8 cellular contexts compared by ENCODE assay signal in the genomic region with DNA sequence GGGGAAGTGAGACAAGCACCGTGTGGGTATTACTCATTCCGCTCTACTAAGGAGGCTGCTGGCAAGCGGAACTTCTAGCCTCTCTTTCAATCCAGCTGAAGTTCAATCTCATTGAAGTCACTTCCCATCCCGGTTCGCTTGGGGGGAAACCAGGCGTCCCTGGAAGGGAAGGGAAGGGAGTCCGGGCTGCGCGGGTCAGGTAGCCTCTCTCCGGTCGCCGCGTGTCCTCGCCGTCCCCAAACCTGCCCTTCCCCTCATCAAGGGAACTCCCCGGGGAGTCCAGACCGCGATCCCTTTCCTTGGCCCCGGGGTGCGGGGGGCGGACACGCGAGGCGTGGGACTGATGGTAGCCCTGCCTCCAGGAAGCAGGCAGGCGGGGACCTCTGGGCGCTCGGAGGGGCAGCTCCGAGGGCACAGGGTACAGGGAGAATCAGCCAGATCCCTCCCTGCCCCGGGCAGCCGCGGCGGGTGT. TPM values are rescaled to one million over a fixed set of nuclear protein-coding genes. Genes with fewer than 3 reads are reported as not detected.
A peak's percentile ranks its signal among the peaks of the same experiment; 100 is the strongest.
DNase-seq lines count a peak whose midpoint lies in the region; ATAC-seq, FAIRE-seq and TF ChIP-seq lines count a peak whose summit lies in the region.

No MANE protein-coding gene starts in this region.

- H3K27ac ChIP-seq in A549 (peak overlapping the region; percentile 97 to 98), substantia nigra (ENCODE audit: low read depth, low read length, poor library complexity, severe bottlenecking) (peak overlapping the region; percentile 52)

- no peak for TF ChIP-seq CTCF in A549 (IDR thresholded peaks at IDR 0.05)

- peak overlapping the region; percentile 91 to 100 (median 100) for H3K4me3 Mint-ChIP-seq in naive B cell

- 2% methylated on average over 25 of the region's 32 CpGs for WGBS in A549 (ENCODE audit: missing lambda C conversion rate)

- H3K4me1 Mint-ChIP-seq in naive B cell, result peaks cover 31 to 39% (median 31%) of the 10 kb centered on the region in 3 donors

- no peak for TF ChIP-seq RAD21 in A549 (conservative IDR thresholded peaks at IDR 0.05 in 1 of 2, IDR thresholded peaks at IDR 0.05 in 1 of 2)

- H3K4me3 ChIP-seq in A549, result peak overlapping the region; percentile 88

- no peaks in the 10 kb centered on the region for H3K9me3 ChIP-seq in A549

- FAIRE-seq in A549 (lab: Jason Lieb, UNC), result no peak
- FAIRE-seq in GM18507 (lab: Jason Lieb, UNC), result no peak

- TF ChIP-seq POLR2A in A549 (IDR thresholded peaks at IDR 0.05; ENCODE audit: low read length), result no peak

- H3K9me3 Mint-ChIP-seq in naive B cell, result no peaks in the 10 kb centered on the region

- no peak for TF ChIP-seq EP300 in A549 (IDR thresholded peaks at IDR 0.05)

- DNase-seq in A549 (ENCODE audit: low read depth in 1 of 2, low spot score in 1 of 2), result peak; percentile 59 to 64
- DNase-seq in GM18507 (ENCODE audit: extremely low spot score, insufficient read length, low read depth), result peak; percentile 81
- peak; percentile 28 for DNase-seq in NCI-H69 (lab: John Stamatoyannopoulos, UW)
- DNase-seq in activated T-cell treated with anti-CD3 and anti-CD28 coated beads for 4 hours, result peak; percentile 37
- peak; percentile 89 for DNase-seq in naive B cell
- DNase-seq in substantia nigra (lab: John Stamatoyannopoulos, UW), result peak in 28 of 49 donors; percentile 8 to 68 (median 40)

- peak overlapping the region; percentile 88 for H3K4me2 ChIP-seq in A549

- ATAC-seq in A549, result peak; percentile 70 to 86
- ATAC-seq in HG02938 (IDR thresholded peaks at IDR 0.05; ENCODE audit: unreplicated experiment), result peak; percentile 76
- peak; percentile 86 for ATAC-seq in esophagus mucosa
- peak; percentile 69 to 71 for ATAC-seq in naive B cell (ENCODE audit: low read depth in 2 of 2)

- H3K4me1 ChIP-seq in A549, result peaks cover 16% of the 10 kb centered on the region; the same call in 2 of the 3 replicates

- H3K36me3 Mint-ChIP-seq in naive B cell, result peaks cover 0 to 10% of the 10 kb centered on the region in 2 donors

- no peaks in the 10 kb centered on the region for H3K27me3 Mint-ChIP-seq in naive B cell

- POLR2A ChIA-PET in A549 (lab: Yijun Ruan, JAX), result interaction anchor here (0.6 to 4.2 kb wide), 4 partner anchors 170 to 566 kb away, joined by 3 to 16 read pairs (median 4); a partner anchor contains a TSS

- CTCF ChIA-PET in A549 (lab: Yijun Ruan, JAX), result interaction anchor here (0.7 kb wide), 1 partner anchor 287 kb away, joined by 3 read pairs; a partner anchor contains a TSS

- peak overlapping the region; percentile 95 to 100 (median 99) for H3K27ac Mint-ChIP-seq in naive B cell

TF ChIP-seq in A549, 52 proteins besides CTCF, POLR2A, EP300 and RAD21:
- TF ChIP-seq JUN (IDR thresholded peaks at IDR 0.05), result no peak
- 0 out of 3 replicates have a peak, but pooled peaks have one; percentile 10 for TF ChIP-seq SMC3 (IDR thresholded peaks at IDR 0.05)
- TF ChIP-seq BHLHE40 (IDR thresholded peaks at IDR 0.05; ENCODE audit: low read depth, low read length), result no peak
- peak; percentile 59; the same call in 1 of the 2 replicates for TF ChIP-seq PHF8 (IDR thresholded peaks at IDR 0.05; ENCODE audit: borderline replicate concordance, low read depth)
- TF ChIP-seq FOSL2 (IDR thresholded peaks at IDR 0.05), result no peak
- 0 out of 2 replicates have a peak, but pooled peaks have one; percentile 1 for TF ChIP-seq FOSL2 (CRISPR knock-in tag; IDR thresholded peaks at IDR 0.05)
- TF ChIP-seq CBX2 (IDR thresholded peaks at IDR 0.05; ENCODE audit: borderline replicate concordance, low read depth), result no peak
- TF ChIP-seq, protein P1, sequence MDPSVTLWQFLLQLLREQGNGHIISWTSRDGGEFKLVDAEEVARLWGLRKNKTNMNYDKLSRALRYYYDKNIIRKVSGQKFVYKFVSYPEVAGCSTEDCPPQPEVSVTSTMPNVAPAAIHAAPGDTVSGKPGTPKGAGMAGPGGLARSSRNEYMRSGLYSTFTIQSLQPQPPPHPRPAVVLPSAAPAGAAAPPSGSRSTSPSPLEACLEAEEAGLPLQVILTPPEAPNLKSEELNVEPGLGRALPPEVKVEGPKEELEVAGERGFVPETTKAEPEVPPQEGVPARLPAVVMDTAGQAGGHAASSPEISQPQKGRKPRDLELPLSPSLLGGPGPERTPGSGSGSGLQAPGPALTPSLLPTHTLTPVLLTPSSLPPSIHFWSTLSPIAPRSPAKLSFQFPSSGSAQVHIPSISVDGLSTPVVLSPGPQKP (IDR thresholded peaks at IDR 0.05; ENCODE audit: low read depth, low read length), result no peak
TF ChIP-seq in A549: peak in this region for 3.

RNA-seq across cellular contexts. Expression of a gene that starts 0.6 kb away (rescaled TPM):
- polyA plus RNA-seq in A549 (2011; rRNA removed) (22.8 and 23.8 TPM in 2 replicates), A549 (2017; fragmentation: RNase III; extraction: RNeasy Plus Mini Kit Qiagen cat#74134 plus additional on column Dnase treatment) (8.1 to 8.5 TPM (median 8.1 TPM) in 3 replicates), naive B cell (ENCODE audit: low read depth in 6 of 6) (10 to 100 TPM in 5 of 6 donors, 1 to 10 TPM in 1; 6.2 to 38.0 (median 25.9) TPM)
- 2.3 and 2.8 TPM in 2 replicates for polyA plus RNA-seq in A549 (2012; cell fraction: cytosol; rRNA removed)
- polyA plus RNA-seq in A549 (2012; cell fraction: nucleus; rRNA removed), result 2.7 and 3.1 TPM in 2 replicates
- polyA minus RNA-seq in A549 (2011; rRNA and poly(A)+ RNA removed), result 27.3 and 31.1 TPM in 2 replicates
- total RNA-seq in esophagus mucosa, result 5.0 TPM

Comparison
In these comparisons a context has a peak if more than half of its experiments do, and no peak if none do; other contexts are left out.
1. Peak in every context shown above with its lines: DNase-seq, ATAC-seq, H3K4me3 ChIP-seq and H3K27ac ChIP-seq.
2. DNase-seq: peak in every context shown above with its lines; median percentile 89 in naive B cell; 81 in GM18507; 62 in A549; 40 in substantia nigra; 37 in activated T-cell treated with anti-CD3 and anti-CD28 coated beads for 4 hours; 28 in NCI-H69.